Comparison of ENCODE assay signal across 12 cellular contexts in genomic region chr1:229296541-229296941, GRCh38. TPM values are rescaled to one million over a fixed set of nuclear protein-coding genes. Genes with fewer than 3 reads are reported as not detected.
DNase-seq lines count a peak whose midpoint lies in the region; ATAC-seq and TF ChIP-seq lines count a peak whose summit lies in the region.
"Had no signal": no experiment of that assay in that cellular context is flagged by ENCODE, and none has a peak within 500 bp of the region (broad histone marks: within the 10 kb centered on the region; RNA-seq: fewer than 3 reads in every experiment).

No MANE protein-coding gene starts in this region.

- TF ChIP-seq CTCF in foreskin keratinocyte (conservative IDR thresholded peaks at IDR 0.05), result no peak
- no peak for TF ChIP-seq CTCF in osteoblast (IDR thresholded peaks at IDR 0.05; ENCODE audit: extremely low read depth, low read depth, low read length)
- no peak for TF ChIP-seq CTCF in esophagus squamous epithelium (IDR thresholded peaks at IDR 0.05)

- H3K27ac ChIP-seq in GM23248, result no peak overlapping the region; the same call in 1 of the 2 replicates
- H3K27ac ChIP-seq in foreskin keratinocyte, result no peak overlapping the region
- H3K27ac ChIP-seq in osteoblast (ENCODE audit: low read depth, low read length), result peak overlapping the region; percentile 50
- H3K27ac ChIP-seq in esophagus squamous epithelium, result peak overlapping the region in 1 of 4 donors; percentile 50

- no peak for TF ChIP-seq POLR2A in esophagus squamous epithelium (IDR thresholded peaks at IDR 0.05)

- H3K4me3 ChIP-seq in GM23248 (no peak overlapping the region), adipocyte (ENCODE audit: low read length) (no peak overlapping the region), osteoblast (ENCODE audit: insufficient read depth, low read length) (no peak overlapping the region), esophagus squamous epithelium (no peak overlapping the region)

- ATAC-seq in foreskin keratinocyte, result peak; percentile 67
- no peak for ATAC-seq in GM21526 (IDR thresholded peaks at IDR 0.05; ENCODE audit: low FRiP score, unreplicated experiment)
- no peak for ATAC-seq in GM21360 (IDR thresholded peaks at IDR 0.05; ENCODE audit: unreplicated experiment)

- WGBS in GM23248 (ENCODE audit: low coverage in 1 of 2, low lambda C conversion rate in 2 of 2, missing lambda C conversion rate in 2 of 2), 2 experiments, result 73 to 86% methylated on average over 3 of the region's 3 CpGs
- 43 to 51% methylated on average over 3 of the region's 3 CpGs for WGBS in esophagus squamous epithelium, 2 donors

- no peak overlapping the region for H3K9ac ChIP-seq in GM23248
- H3K9ac ChIP-seq in adipocyte (ENCODE audit: low read length), result no peak overlapping the region

- peaks cover 18% of the 10 kb centered on the region for H3K36me3 ChIP-seq in GM23248 (ENCODE audit: low read depth)
- H3K36me3 ChIP-seq in adipocyte (ENCODE audit: control insufficient read depth, insufficient read depth, low read length, severe bottlenecking), result peaks cover 36% of the 10 kb centered on the region
- peaks cover 28% of the 10 kb centered on the region for H3K36me3 ChIP-seq in osteoblast (ENCODE audit: insufficient read depth, low read length)
- peaks cover 0 to 68% (median 17%) of the 10 kb centered on the region in 3 donors for H3K36me3 ChIP-seq in esophagus squamous epithelium

- intact Hi-C loops in esophagus squamous epithelium (cut with DNase I), result no loop called here

- H3K4me2 ChIP-seq in GM23248 (ENCODE audit: unreplicated experiment) (no peak overlapping the region), osteoblast (ENCODE audit: insufficient read depth, low read length) (no peak overlapping the region)

- in situ Hi-C loops in GM23248 (cut with MboI), result no loop called here

- DNase-seq in GM23248 (peak; percentile 80), adipocyte (ENCODE audit: low read depth) (peak; percentile 60), foreskin keratinocyte (peak; percentile 71 to 88), osteoblast (ENCODE audit: insufficient read length, low spot score, missing footprints) (peak; percentile 79), esophagus squamous epithelium (lab: John Stamatoyannopoulos, UW) (no peak), NCI-H510A (lab: John Stamatoyannopoulos, UW) (no peak)
- DNase-seq: activated CD4-positive, alpha-beta T cell treated with anti-CD3 and anti-CD28 coated beads, Interleukin-2, amount 10 ng/mL, durations not matched to agents 24 days and 14 days; activated naive CD4-positive, alpha-beta T cell treated with Interleukin-2 at 50 U/mL for 16 hours; NCI-H1092 treated with DMSO at 0.1 percent for 48 hours; stimulated activated naive CD4-positive, alpha-beta T cell had no signal

- peaks cover 4% of the 10 kb centered on the region for H3F3A ChIP-seq in GM23248 (ENCODE audit: insufficient read depth)

- no peaks in the 10 kb centered on the region for H3K9me3 ChIP-seq in GM23248 (ENCODE audit: low read depth)
- no peaks in the 10 kb centered on the region for H3K9me3 ChIP-seq in adipocyte (ENCODE audit: control insufficient read depth, low read length)
- H3K9me3 ChIP-seq in osteoblast (ENCODE audit: low read depth, low read length), result no peaks in the 10 kb centered on the region
- no peaks in the 10 kb centered on the region for H3K9me3 ChIP-seq in esophagus squamous epithelium

- H3K4me1 ChIP-seq in GM23248 (ENCODE audit: insufficient read depth), result peaks cover 11% of the 10 kb centered on the region
- H3K4me1 ChIP-seq in adipocyte (ENCODE audit: control insufficient read depth, insufficient read depth, low read length), result peaks cover 10% of the 10 kb centered on the region
- H3K4me1 ChIP-seq in foreskin keratinocyte, result no peaks in the 10 kb centered on the region
- H3K4me1 ChIP-seq in osteoblast (ENCODE audit: insufficient read depth, low read length), result peaks cover 7% of the 10 kb centered on the region
- peaks cover 0 to 9% (median 6%) of the 10 kb centered on the region in 3 donors for H3K4me1 ChIP-seq in esophagus squamous epithelium

- H3K27me3 ChIP-seq in GM23248 (replicated peaks; ENCODE audit: insufficient read depth) (no peaks in the 10 kb centered on the region), adipocyte (replicated peaks; ENCODE audit: control insufficient read depth, insufficient read depth, low read length) (no peaks in the 10 kb centered on the region), foreskin keratinocyte (no peaks in the 10 kb centered on the region), osteoblast (ENCODE audit: insufficient read depth, low read length) (no peaks in the 10 kb centered on the region), esophagus squamous epithelium (no peaks in the 10 kb centered on the region)

- no peaks in the 10 kb centered on the region for H3K9me2 ChIP-seq in GM23248 (ENCODE audit: insufficient read depth)

- H3K79me2 ChIP-seq in GM23248 (ENCODE audit: insufficient read depth) (no peaks in the 10 kb centered on the region), osteoblast (ENCODE audit: insufficient read depth, low read length) (no peaks in the 10 kb centered on the region)

- H4K20me1 ChIP-seq in GM23248 (ENCODE audit: insufficient read depth) (no peaks in the 10 kb centered on the region; the same call in 1 of the 2 replicates), osteoblast (ENCODE audit: insufficient read depth, low read length) (no peaks in the 10 kb centered on the region)

- H2AFZ ChIP-seq in GM23248 (no peak overlapping the region), osteoblast (ENCODE audit: low read length) (no peak overlapping the region)

RNA-seq across cellular contexts. Expression of gene RAB4A, which starts 25.6 kb away (rescaled TPM):
- total RNA-seq in GM23248 (2014; rRNA removed; shearing (Covaris generic)), result 36.7 and 43.4 TPM in 2 replicates
- 47.2 and 52.9 TPM in 2 replicates for polyA plus RNA-seq in GM23248 (2016; fragmentation: Nextera tagmentation; extraction: Ambion mirVana)
- total RNA-seq in foreskin keratinocyte, result 24.4 and 27.1 TPM in 2 replicates
- polyA plus RNA-seq in foreskin keratinocyte, result 34.6 and 40.7 TPM in 2 replicates
- 19.9 and 20.0 TPM in 2 replicates for total RNA-seq in osteoblast
- total RNA-seq in esophagus squamous epithelium, result 10 to 100 TPM; 24.1 to 50.7 (median 43.0) TPM

RNA-seq across cellular contexts. Expression of gene CCSAP, which starts 46.3 kb away (rescaled TPM):
- total RNA-seq in GM23248 (2014; rRNA removed; shearing (Covaris generic)), result 7.8 and 9.0 TPM in 2 replicates
- polyA plus RNA-seq in GM23248 (2016; fragmentation: Nextera tagmentation; extraction: Ambion mirVana), result 3.4 and 3.5 TPM in 2 replicates
- total RNA-seq in foreskin keratinocyte, result 10.4 and 11.6 TPM in 2 replicates
- polyA plus RNA-seq in foreskin keratinocyte, result 2.8 and 3.7 TPM in 2 replicates
- total RNA-seq in osteoblast, result 9.1 and 9.4 TPM in 2 replicates
- total RNA-seq in esophagus squamous epithelium, result 1 to 10 TPM; 1.6 to 5.3 (median 4.5) TPM

Comparison
In these comparisons a context has a peak if more than half of its experiments do, and no peak if none do; other contexts are left out.
1. DNase-seq: peak in GM23248 (single experiment), adipocyte (single experiment), foreskin keratinocyte (2 of 2) and osteoblast (single experiment); none in esophagus squamous epithelium (single experiment) and NCI-H510A (single experiment).